In genomic region chr17:75270218-75270965, GRCh38 we compare ENCODE assay signal across 8 cellular contexts. TPM values are rescaled to one million over a fixed set of nuclear protein-coding genes. Genes with fewer than 3 reads are reported as not detected.
DNase-seq lines count a peak whose midpoint lies in the region; ATAC-seq and TF ChIP-seq lines count a peak whose summit lies in the region.

No MANE protein-coding gene starts in this region.

- H3K4me3 ChIP-seq in AG10803 (ENCODE audit: low read length) (peak overlapping the region; percentile 84), lower lobe of right lung (peak overlapping the region; percentile 93)

- intact Hi-C loops in lower lobe of right lung (cut with DNase I) = no loop called here

- H3K4me1 ChIP-seq in lower lobe of right lung = peaks cover 23% of the 10 kb centered on the region

- no peaks in the 10 kb centered on the region for H3K9me3 ChIP-seq in lower lobe of right lung

- H3K27ac ChIP-seq in lower lobe of right lung = peak overlapping the region; percentile 99

- DNase-seq in AG10803 (ENCODE audit: low read depth) (peak; percentile 80), NCI-H446 treated with DMSO at 0.1 percent for 48 hours (lab: John Stamatoyannopoulos, UW) (peak; percentile 27), ecto neural progenitor cell (ENCODE audit: low spot score) (peak; percentile 88), lower lobe of right lung (peak; percentile 83)
- peak; percentile 37 to 56 for DNase-seq in activated CD4-positive, alpha-beta T cell treated with anti-CD3 and anti-CD28 coated beads for 4 hours
- peak; percentile 60 for DNase-seq in stimulated activated CD8-positive, alpha-beta memory T cell treated with anti-CD3 and anti-CD28 coated beads, Interleukin-2, amount 100 ng/mL, for 48 hours (ENCODE audit: low read depth in 2 of 2)

- TF ChIP-seq CTCF in AG10803 (conservative IDR thresholded peaks at IDR 0.05; ENCODE audit: low read length) (peak; percentile 60), lower lobe of right lung (IDR thresholded peaks at IDR 0.05) (peak; percentile 35)

- no peaks in the 10 kb centered on the region for H3K27me3 ChIP-seq in lower lobe of right lung (ENCODE audit: low read depth)

- ATAC-seq in GM18520 (IDR thresholded peaks at IDR 0.05; ENCODE audit: unreplicated experiment) (peak; percentile 11), HG03039 (IDR thresholded peaks at IDR 0.05; ENCODE audit: unreplicated experiment) (peak; percentile 26), lower lobe of right lung (peak; percentile 72 to 76)

- H3K36me3 ChIP-seq in lower lobe of right lung = peaks cover 44% of the 10 kb centered on the region

RNA-seq across cellular contexts. Expression of gene MIF4GD, which starts 0.6 kb away (rescaled TPM):
- total RNA-seq in lower lobe of right lung = 32.1 TPM

RNA-seq across cellular contexts. Expression of gene MRPS7, which starts 8.7 kb away (rescaled TPM):
- total RNA-seq in lower lobe of right lung = 38.3 TPM

RNA-seq across cellular contexts. Expression of gene GGA3, which starts 9.0 kb away (rescaled TPM):
- 68.6 TPM for total RNA-seq in lower lobe of right lung

RNA-seq across cellular contexts. Expression of gene SLC25A19, which starts 18.8 kb away (rescaled TPM):
- 41.5 TPM for total RNA-seq in lower lobe of right lung

Comparison
In these comparisons a context has a peak if more than half of its experiments do, and no peak if none do; other contexts are left out.
1. Peak in every context shown above with its lines: DNase-seq, ATAC-seq, H3K4me3 ChIP-seq and H3K27ac ChIP-seq.
2. DNase-seq: peak in every context shown above with its lines; median percentile 88 in ecto neural progenitor cell; 83 in lower lobe of right lung; 80 in AG10803; 60 in stimulated activated CD8-positive, alpha-beta memory T cell treated with anti-CD3 and anti-CD28 coated beads, Interleukin-2, amount 100 ng/mL, for 48 hours; 46 in activated CD4-positive, alpha-beta T cell treated with anti-CD3 and anti-CD28 coated beads for 4 hours; 27 in NCI-H446 treated with DMSO at 0.1 percent for 48 hours.
3. ATAC-seq: peak in every context shown above with its lines; median percentile 74 in lower lobe of right lung; 26 in HG03039; 11 in GM18520.